ENCODE assay signal across 8 cellular contexts in the genomic region with DNA sequence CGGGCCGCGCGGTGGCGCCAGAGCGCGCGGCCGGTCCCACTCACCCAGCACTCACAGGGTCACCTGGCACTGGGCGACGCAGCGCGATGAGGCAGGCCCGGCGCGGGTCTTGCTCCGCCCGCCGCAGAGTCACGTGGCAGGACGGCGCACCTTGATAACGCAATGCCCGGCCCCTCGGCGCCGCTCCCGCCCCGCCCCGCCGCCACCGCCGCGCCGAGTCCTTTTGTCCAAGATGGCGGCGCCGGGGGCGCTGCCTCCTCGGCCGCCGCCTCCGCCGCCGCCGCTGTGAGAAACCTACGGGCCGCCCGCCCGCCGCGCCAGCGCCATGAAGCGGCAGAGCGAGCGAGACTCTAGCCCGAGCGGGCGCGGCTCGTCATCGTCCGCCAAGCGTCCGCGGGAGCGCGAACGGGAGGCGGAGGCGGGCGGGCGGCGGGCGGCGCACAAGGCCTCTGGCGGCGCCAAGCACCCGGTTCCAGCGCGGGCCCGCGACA. TPM values are rescaled to one million over a fixed set of nuclear protein-coding genes. Genes with fewer than 3 reads are reported as not detected.
DNase-seq lines count a peak whose midpoint lies in the region; ATAC-seq, FAIRE-seq and TF ChIP-seq lines count a peak whose summit lies in the region.

A gene with protein sequence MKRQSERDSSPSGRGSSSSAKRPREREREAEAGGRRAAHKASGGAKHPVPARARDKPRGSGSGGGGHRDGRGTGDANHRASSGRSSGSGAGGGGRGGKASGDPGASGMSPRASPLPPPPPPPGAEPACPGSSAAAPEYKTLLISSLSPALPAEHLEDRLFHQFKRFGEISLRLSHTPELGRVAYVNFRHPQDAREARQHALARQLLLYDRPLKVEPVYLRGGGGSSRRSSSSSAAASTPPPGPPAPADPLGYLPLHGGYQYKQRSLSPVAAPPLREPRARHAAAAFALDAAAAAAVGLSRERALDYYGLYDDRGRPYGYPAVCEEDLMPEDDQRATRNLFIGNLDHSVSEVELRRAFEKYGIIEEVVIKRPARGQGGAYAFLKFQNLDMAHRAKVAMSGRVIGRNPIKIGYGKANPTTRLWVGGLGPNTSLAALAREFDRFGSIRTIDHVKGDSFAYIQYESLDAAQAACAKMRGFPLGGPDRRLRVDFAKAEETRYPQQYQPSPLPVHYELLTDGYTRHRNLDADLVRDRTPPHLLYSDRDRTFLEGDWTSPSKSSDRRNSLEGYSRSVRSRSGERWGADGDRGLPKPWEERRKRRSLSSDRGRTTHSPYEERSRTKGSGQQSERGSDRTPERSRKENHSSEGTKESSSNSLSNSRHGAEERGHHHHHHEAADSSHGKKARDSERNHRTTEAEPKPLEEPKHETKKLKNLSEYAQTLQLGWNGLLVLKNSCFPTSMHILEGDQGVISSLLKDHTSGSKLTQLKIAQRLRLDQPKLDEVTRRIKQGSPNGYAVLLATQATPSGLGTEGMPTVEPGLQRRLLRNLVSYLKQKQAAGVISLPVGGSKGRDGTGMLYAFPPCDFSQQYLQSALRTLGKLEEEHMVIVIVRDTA (plus strand): TSS at position 211 of the 491 bp plus-strand sequence. CDS start 115 bp downstream, at position 326.

- peak; percentile 96 for TF ChIP-seq CTCF in endodermal cell (conservative IDR thresholded peaks at IDR 0.05)

- peak; percentile 83 for ATAC-seq in GM21360 (IDR thresholded peaks at IDR 0.05; ENCODE audit: unreplicated experiment)

- H3K9me3 ChIP-seq in NT2/D1 (ENCODE audit: insufficient read depth, low read length) (peaks cover 62% of the 10 kb centered on the region), endodermal cell (ENCODE audit: control insufficient read depth, low read length) (peaks cover 27% of the 10 kb centered on the region), mesodermal cell (ENCODE audit: control insufficient read depth, low read length) (peaks cover 22% of the 10 kb centered on the region)

- H3K27ac ChIP-seq in endodermal cell (ENCODE audit: low read depth, low read length) (peak within 1 kb of the TSS; percentile 97), mesodermal cell (ENCODE audit: low read depth, low read length, severe bottlenecking) (peak within 1 kb of the TSS; percentile 97)

- H3K4me1 ChIP-seq in NT2/D1 (ENCODE audit: insufficient read depth, insufficient read length) = peaks cover 9% of the 10 kb centered on the region
- H3K4me1 ChIP-seq in endodermal cell (ENCODE audit: control insufficient read depth, insufficient read depth, low read length) = peaks cover 19% of the 10 kb centered on the region
- H3K4me1 ChIP-seq in mesodermal cell (ENCODE audit: control insufficient read depth, insufficient read depth, low read length, poor library complexity, severe bottlenecking) = peaks cover 36% of the 10 kb centered on the region

- peaks cover 90% of the 10 kb centered on the region for H3K36me3 ChIP-seq in NT2/D1 (ENCODE audit: insufficient read depth, insufficient read length, low read length)
- H3K36me3 ChIP-seq in endodermal cell (ENCODE audit: control insufficient read depth, insufficient read depth, low read length) = peaks cover 84% of the 10 kb centered on the region
- peaks cover 87% of the 10 kb centered on the region for H3K36me3 ChIP-seq in mesodermal cell (ENCODE audit: control insufficient read depth, insufficient read depth, low read length)

- H3K4me3 ChIP-seq in NT2/D1 (ENCODE audit: insufficient read length, low read depth) (peak within 1 kb of the TSS; percentile 62), endodermal cell (ENCODE audit: low read length) (peak within 1 kb of the TSS; percentile 77), mesodermal cell (ENCODE audit: extremely low read depth, insufficient read depth, low read length, poor library complexity, severe bottlenecking) (peak within 1 kb of the TSS; percentile 54)

- H3K9me3 Mint-ChIP-seq in endodermal cell = peaks cover 6% of the 10 kb centered on the region

- peaks cover 66% of the 10 kb centered on the region for H3K36me3 Mint-ChIP-seq in endodermal cell (ENCODE audit: low read depth)

- peaks cover 48% of the 10 kb centered on the region for H3K4me1 Mint-ChIP-seq in endodermal cell

- H3K27me3 ChIP-seq in NT2/D1 (ENCODE audit: insufficient read depth, insufficient read length) (no peaks in the 10 kb centered on the region), endodermal cell (ENCODE audit: control insufficient read depth, insufficient read depth, low read length, poor library complexity, severe bottlenecking) (no peaks in the 10 kb centered on the region)

- H3K9ac ChIP-seq in NT2/D1 (ENCODE audit: insufficient read length, low read depth) (peak within 1 kb of the TSS; percentile 83), endodermal cell (ENCODE audit: extremely low read depth, low read length, poor library complexity, severe bottlenecking) (peak within 1 kb of the TSS; percentile 78)

- FAIRE-seq in HTR-8/SVneo (lab: Jason Lieb, UNC) = peak; percentile 99

- peak within 1 kb of the TSS; percentile 75 for H3K4me3 Mint-ChIP-seq in endodermal cell

- peak within 1 kb of the TSS; percentile 93 for H3K27ac Mint-ChIP-seq in endodermal cell

- WGBS in endodermal cell (ENCODE audit: insufficient coverage in 1 of 2, insufficient read length in 1 of 2), 2 experiments = 0% methylated on average over 8 to 83 of the region's 83 CpGs
- WGBS in mesodermal cell (ENCODE audit: insufficient coverage in 2 of 2), 2 experiments = 0 to 1% methylated on average over 54 to 65 of the region's 83 CpGs

- H3K27me3 Mint-ChIP-seq in endodermal cell (ENCODE audit: insufficient read depth) = no peaks in the 10 kb centered on the region

- DNase-seq in COR-L47 (lab: John Stamatoyannopoulos, UW) (peak; percentile 76), HTR-8/SVneo (ENCODE audit: insufficient read length, low spot score) (peak; percentile 96), NT2/D1 (ENCODE audit: low read depth, low spot score) (peak; percentile 95), endodermal cell (peak; percentile 99)
- peak; percentile 92 for DNase-seq in activated CD8-positive, alpha-beta memory T cell treated with anti-CD3 and anti-CD28 coated beads, Interleukin-2, amount 50 U/mL, for 1 hour (ENCODE audit: extremely low read depth)
- peak; percentile 95 to 97 for DNase-seq in stimulated activated CD8-positive, alpha-beta memory T cell treated with anti-CD3 and anti-CD28 coated beads, Interleukin-15, amount 100 ng/mL, for 48 hours (ENCODE audit: low read depth in 2 of 2)

RNA-seq across cellular contexts. Expression of the gene that starts here (rescaled TPM):
- total RNA-seq in endodermal cell = 10 to 100 TPM; 49.5 to 58.2 TPM
- 38.9 TPM for polyA plus RNA-seq in endodermal cell (2013, experiment 1 of 2)
- 34.4 TPM for polyA plus RNA-seq in endodermal cell (2013, experiment 2 of 2)
- polyA plus RNA-seq in mesodermal cell (2013, experiment 1 of 2) = 30.1 TPM
- polyA plus RNA-seq in mesodermal cell (2013, experiment 2 of 2) = 27.6 TPM

Comparison
In these comparisons a context has a peak if more than half of its experiments do, and no peak if none do; other contexts are left out.
1. Peak in every context shown above with its lines: DNase-seq, ATAC-seq, H3K4me3 ChIP-seq and H3K27ac ChIP-seq.